ENCODE assay signal across 14 cellular contexts in genomic region chr1:10506677-10507047, GRCh38. TPM values are rescaled to one million over a fixed set of nuclear protein-coding genes. Genes with fewer than 3 reads are reported as not detected.
A peak's percentile ranks its signal among the peaks of the same experiment; 100 is the strongest.
DNase-seq lines count a peak whose midpoint lies in the region; ATAC-seq, FAIRE-seq and TF ChIP-seq lines count a peak whose summit lies in the region.
"Had no signal": no experiment of that assay in that cellular context is flagged by ENCODE, and none has a peak within 500 bp of the region (broad histone marks: within the 10 kb centered on the region; RNA-seq: fewer than 3 reads in every experiment).

No MANE protein-coding gene starts in this region.

- no peaks in the 10 kb centered on the region for H3K9me3 Mint-ChIP-seq in activated naive CD4-positive, alpha-beta T cell treated with anti-CD3 and anti-CD28 coated beads, Interleukin-2, amount 50 U/mL, for 24 hours
- no peaks in the 10 kb centered on the region for H3K9me3 Mint-ChIP-seq in glutamatergic neuron (ENCODE audit: unreplicated experiment)
- no peaks in the 10 kb centered on the region for H3K9me3 Mint-ChIP-seq in stimulated activated naive B cell treated with anti-CD40 and anti-IgM and Interleukin-4, amounts not matched to agents 10 μg/mL and 1 μg/mL and 100 μg/mL, for 72 hours

- no peak for FAIRE-seq in HTR-8/SVneo (lab: Jason Lieb, UNC)
- FAIRE-seq: D721Med had no signal

- H3K4me1 Mint-ChIP-seq in activated naive CD4-positive, alpha-beta T cell treated with anti-CD3 and anti-CD28 coated beads, Interleukin-2, amount 50 U/mL, for 24 hours = peaks cover 62% of the 10 kb centered on the region
- peaks cover 32% of the 10 kb centered on the region for H3K4me1 Mint-ChIP-seq in glutamatergic neuron (ENCODE audit: low read depth, unreplicated experiment)
- H3K4me1 Mint-ChIP-seq in stimulated activated naive B cell treated with anti-CD40 and anti-IgM and Interleukin-4, amounts not matched to agents 10 μg/mL and 1 μg/mL and 100 μg/mL, for 72 hours = peaks cover 27 to 56% of the 10 kb centered on the region in 2 donors

- no peak overlapping the region for H3K4me3 ChIP-seq in SK-N-MC
- H3K4me3 ChIP-seq: BLaER1 had no signal

- DNase-seq in activated naive CD4-positive, alpha-beta T cell treated with anti-CD3 and anti-CD28 coated beads, Interleukin-2, amount 50 U/mL, for 16 hours = no peak
- DNase-seq in SK-N-MC (ENCODE audit: low read depth, low spot score) (no peak), glutamatergic neuron (no peak), NCI-H2227 (lab: John Stamatoyannopoulos, UW; ENCODE audit: unreplicated experiment) (no peak), HTR-8/SVneo (ENCODE audit: insufficient read length, low spot score) (no peak), hepatic stellate cell (ENCODE audit: low spot score) (no peak)
- DNase-seq in stimulated activated naive B cell treated with anti-CD40 and anti-IgM and Interleukin-4, amounts not matched to agents 10 μg/mL and 1 μg/mL and 100 μg/mL, for 72 hours = no peak
- DNase-seq: 8988T, EL, HCEC 1CT had no signal

- peaks cover 3% of the 10 kb centered on the region for H3K36me3 Mint-ChIP-seq in activated naive CD4-positive, alpha-beta T cell treated with anti-CD3 and anti-CD28 coated beads, Interleukin-2, amount 50 U/mL, for 24 hours
- no peaks in the 10 kb centered on the region for H3K36me3 Mint-ChIP-seq in glutamatergic neuron (ENCODE audit: unreplicated experiment)
- peaks cover 3 to 8% of the 10 kb centered on the region in 2 donors for H3K36me3 Mint-ChIP-seq in stimulated activated naive B cell treated with anti-CD40 and anti-IgM and Interleukin-4, amounts not matched to agents 10 μg/mL and 1 μg/mL and 100 μg/mL, for 72 hours

- TF ChIP-seq CTCF in glutamatergic neuron (IDR thresholded peaks at IDR 0.05; ENCODE audit: partially characterized antibody, unreplicated experiment) = no peak

- H3K9me3 ChIP-seq in SK-N-MC (ENCODE audit: low read depth, low read length) = no peaks in the 10 kb centered on the region
- H3K9me3 ChIP-seq: BLaER1 had no signal

- no peak for ATAC-seq in stimulated activated naive B cell treated with anti-CD40 and anti-IgM and Interleukin-4, amounts not matched to agents 10 μg/mL and 1 μg/mL and 100 μg/mL, for 72 hours (replicated peaks)

- H3K27ac Mint-ChIP-seq in activated naive CD4-positive, alpha-beta T cell treated with anti-CD3 and anti-CD28 coated beads, Interleukin-2, amount 50 U/mL, for 24 hours = peak overlapping the region; percentile 20
- peak overlapping the region; percentile 7 for H3K27ac Mint-ChIP-seq in glutamatergic neuron (ENCODE audit: unreplicated experiment)
- peak overlapping the region; percentile 81 for H3K27ac Mint-ChIP-seq in stimulated activated naive B cell treated with anti-CD40 and anti-IgM and Interleukin-4, amounts not matched to agents 10 μg/mL and 1 μg/mL and 100 μg/mL, for 72 hours

- no peak overlapping the region for H3K9ac ChIP-seq in SK-N-MC (ENCODE audit: insufficient read length)
- H3K9ac ChIP-seq: BLaER1 had no signal

- H3K27me3 Mint-ChIP-seq in activated naive CD4-positive, alpha-beta T cell treated with anti-CD3 and anti-CD28 coated beads, Interleukin-2, amount 50 U/mL, for 24 hours = no peaks in the 10 kb centered on the region
- peaks cover 1% of the 10 kb centered on the region for H3K27me3 Mint-ChIP-seq in glutamatergic neuron (ENCODE audit: unreplicated experiment)
- no peaks in the 10 kb centered on the region for H3K27me3 Mint-ChIP-seq in stimulated activated naive B cell treated with anti-CD40 and anti-IgM and Interleukin-4, amounts not matched to agents 10 μg/mL and 1 μg/mL and 100 μg/mL, for 72 hours

- H3K27ac ChIP-seq in SK-N-MC = peak overlapping the region; percentile 69
- H3K27ac ChIP-seq: BLaER1, HL-60 had no signal

- no peaks in the 10 kb centered on the region for H3K36me3 ChIP-seq in SK-N-MC (ENCODE audit: insufficient read depth, low read length)

- H3K4me3 Mint-ChIP-seq in activated naive CD4-positive, alpha-beta T cell treated with anti-CD3 and anti-CD28 coated beads, Interleukin-2, amount 50 U/mL, for 24 hours = no peak overlapping the region
- no peak overlapping the region for H3K4me3 Mint-ChIP-seq in glutamatergic neuron (ENCODE audit: unreplicated experiment)
- no peak overlapping the region for H3K4me3 Mint-ChIP-seq in stimulated activated naive B cell treated with anti-CD40 and anti-IgM and Interleukin-4, amounts not matched to agents 10 μg/mL and 1 μg/mL and 100 μg/mL, for 72 hours

RNA-seq across cellular contexts. Expression of gene PEX14, which starts 31.9 kb away (rescaled TPM):
- total RNA-seq in glutamatergic neuron (ENCODE audit: unreplicated experiment) = 25.8 TPM

RNA-seq across cellular contexts. Expression of gene DFFA, which starts 34.3 kb away (rescaled TPM):
- 38.0 TPM for total RNA-seq in glutamatergic neuron (ENCODE audit: unreplicated experiment)

RNA-seq across cellular contexts. Expression of gene CORT, which starts 56.8 kb away (rescaled TPM):
- total RNA-seq in glutamatergic neuron (ENCODE audit: unreplicated experiment) = 0.59 TPM

Comparison
In these comparisons a context has a peak if more than half of its experiments do, and no peak if none do; other contexts are left out.
1. H3K27ac Mint-ChIP-seq: peak in every context shown above with its lines; median percentile 81 in stimulated activated naive B cell treated with anti-CD40 and anti-IgM and Interleukin-4, amounts not matched to agents 10 μg/mL and 1 μg/mL and 100 μg/mL, for 72 hours; 20 in activated naive CD4-positive, alpha-beta T cell treated with anti-CD3 and anti-CD28 coated beads, Interleukin-2, amount 50 U/mL, for 24 hours; 7 in glutamatergic neuron.